ENCODE assay signal across 30 cellular contexts in genomic region chr5:2877520-2877919, GRCh38.
A peak's percentile ranks its signal among the peaks of the same experiment; 100 is the strongest.
DNase-seq lines count a peak whose midpoint lies in the region; ATAC-seq lines count a peak whose summit lies in the region.
"Had no signal": no experiment of that assay in that cellular context is flagged by ENCODE, and none has a peak within 500 bp of the region (broad histone marks: within the 10 kb centered on the region; RNA-seq: fewer than 3 reads in every experiment).

No MANE protein-coding gene starts in this region.

- in situ Hi-C loops in ACHN (cut with HindIII; ENCODE audit: low pct_ligation_motif_present, low pct_unique_long_range_greater_than_20kb, low sequenced_read_pairs), result no loop called here

- DNase-seq in NCI-H526 (lab: John Stamatoyannopoulos, UW), result peak; percentile 33 to 41
- DNase-seq in ecto neural progenitor cell (ENCODE audit: low spot score), result peak; percentile 10
- DNase-seq in left lobe of liver (ENCODE audit: low spot score), result peak; percentile 2
- DNase-seq in substantia nigra (lab: John Stamatoyannopoulos, UW), result peak in 31 of 49 donors; percentile 8 to 65 (median 35)
- no peak for DNase-seq in ACHN
- no peak for DNase-seq in sciatic nerve (ENCODE audit: low spot score)
- DNase-seq: activated CD4-positive, alpha-beta T cell treated with anti-CD3 and anti-CD28 coated beads, Interleukin-2, amount 10 ng/mL, durations not matched to agents 7 days and 5 days; activated effector memory CD4-positive, alpha-beta T cell treated with Interleukin-2 at 50 U/mL for 16 hours; activated T-cell treated with anti-CD3 and anti-CD28 coated beads, Interleukin-2, amount 50 U/mL, for 1 hour; COR-L47; DMS79; esophagus squamous epithelium; foreskin keratinocyte; HCEC 1CT; left cardiac atrium; mesenchymal stem cell; MM.1S; NCI-H2029 treated with DMSO at 0.1 percent for 48 hours; NCI-H524 treated with DMSO at 0.1 percent for 48 hours; NK-92 treated with Interleukin-12 subunit alpha and Interleukin-12 subunit beta, amount 100 ng/mL, for 24 hours; stimulated activated CD4-positive, alpha-beta T cell treated with anti-CD3 and anti-CD28 coated beads, Interleukin-4, amount 100 ng/mL, for 1 hour; T-cell; trophoblast cell had no signal

- no peak for ATAC-seq in left lobe of liver
- no peak for ATAC-seq in GM18873 (IDR thresholded peaks at IDR 0.05; ENCODE audit: low FRiP score, unreplicated experiment)
- no peak for ATAC-seq in sciatic nerve
- ATAC-seq in GM19452 (IDR thresholded peaks at IDR 0.05; ENCODE audit: unreplicated experiment), result no peak
- ATAC-seq: activated naive CD4-positive, alpha-beta T cell treated with anti-CD3 and anti-CD28 coated beads, Interleukin-2, amount 50 U/mL, for 72 hours; foreskin keratinocyte; left cardiac atrium; T-cell; WTC11 had no signal

- intact Hi-C loops in sciatic nerve (cut with DNase I), result no loop called here

- H3K27ac ChIP-seq in substantia nigra (ENCODE audit: low read depth, low read length, poor library complexity, severe bottlenecking), result no peak overlapping the region
- H3K27ac ChIP-seq: BLaER1, breast epithelium, esophagus squamous epithelium, foreskin keratinocyte, KMS-11 had no signal

Comparison
In these comparisons a context has a peak if more than half of its experiments do, and no peak if none do; other contexts are left out.
1. DNase-seq: peak in NCI-H526 (2 of 2), ecto neural progenitor cell (single experiment), left lobe of liver (single experiment) and substantia nigra (31 of 49); none in ACHN (single experiment) and sciatic nerve (single experiment).